21 cellular contexts compared by ENCODE assay signal in the genomic region with DNA sequence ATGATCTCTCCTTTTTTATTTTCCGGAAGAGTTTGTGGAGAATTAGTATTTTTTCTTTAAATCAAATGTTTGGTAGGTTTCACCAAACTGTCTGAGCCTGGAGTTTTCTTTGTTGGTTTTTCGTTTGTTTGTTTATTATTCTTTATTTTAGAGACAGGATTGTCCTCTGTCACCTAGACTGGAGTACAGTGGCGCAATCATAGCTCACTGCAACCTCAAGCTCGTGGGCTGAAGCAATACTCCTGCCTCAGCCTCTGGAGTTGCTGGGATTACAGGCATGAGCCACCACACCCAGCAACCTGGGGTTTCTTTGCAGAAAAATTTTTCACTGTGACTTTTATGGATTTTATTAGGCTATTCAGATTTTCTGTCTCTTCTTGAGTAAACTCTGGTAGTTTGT.
DNase-seq lines count a peak whose midpoint lies in the region; ATAC-seq and TF ChIP-seq lines count a peak whose summit lies in the region.
"Had no signal": no experiment of that assay in that cellular context is flagged by ENCODE, and none has a peak within 500 bp of the region (broad histone marks: within the 10 kb centered on the region; RNA-seq: fewer than 3 reads in every experiment).

No MANE protein-coding gene starts in this region.

- no peaks in the 10 kb centered on the region for H3K27me3 ChIP-seq in breast epithelium
- no peaks in the 10 kb centered on the region for H3K27me3 ChIP-seq in upper lobe of right lung
- H3K27me3 ChIP-seq: BE2C, heart left ventricle had no signal

- no peak overlapping the region for H3K4me3 ChIP-seq in breast epithelium
- no peak overlapping the region for H3K4me3 ChIP-seq in upper lobe of right lung
- H3K4me3 ChIP-seq: heart left ventricle had no signal

- no peaks in the 10 kb centered on the region for H3K9me3 Mint-ChIP-seq in MCF 10A (ENCODE audit: unreplicated experiment)
- H3K9me3 Mint-ChIP-seq: dendritic cell treated with granulocyte-macrophage colony-stimulating factor and Interleukin-4, amounts not matched to agents 40 ng/mL and 50 ng/mL, for 4 days had no signal

- TF ChIP-seq CTCF in MCF 10A (IDR thresholded peaks at IDR 0.05; ENCODE audit: unreplicated experiment) (no peak), breast epithelium (IDR thresholded peaks at IDR 0.05) (no peak), upper lobe of right lung (IDR thresholded peaks at IDR 0.05) (no peak)

- H3K27ac Mint-ChIP-seq in MCF 10A (ENCODE audit: low read depth, unreplicated experiment), result no peak overlapping the region
- H3K27ac Mint-ChIP-seq: activated CD8-positive, alpha-beta T cell treated with anti-CD3 and anti-CD28 coated beads, Interleukin-2, amount 10 ng/mL, durations not matched to agents 7 days and 5 days; dendritic cell treated with granulocyte-macrophage colony-stimulating factor and Interleukin-4, amounts not matched to agents 40 ng/mL and 50 ng/mL, for 4 days had no signal

- POLR2A ChIA-PET in MCF 10A (lab: Yijun Ruan, JAX), result interaction anchor here (0.9 kb wide), 3 partner anchors 74 to 132 kb away, joined by 3 to 6 read pairs (median 5); no protein-coding TSS in a partner anchor

- H3K9me3 ChIP-seq in breast epithelium (no peaks in the 10 kb centered on the region), upper lobe of right lung (no peaks in the 10 kb centered on the region)
- H3K9me3 ChIP-seq: BE2C had no signal

- intact Hi-C loops in MCF 10A (cut with micrococcal nuclease) (loop anchor here (1.0 kb wide), 1 partner anchor 121 kb away; no protein-coding TSS in a partner anchor), breast epithelium (cut with DNase I; ENCODE audit: low total_unique reads) (no loop called here), left colon (cut with DNase I, micrococcal nuclease) (no loop called here), upper lobe of right lung (cut with DNase I) (no loop called here)

- TF ChIP-seq POLR2A in breast epithelium (IDR thresholded peaks at IDR 0.05), result no peak

- H3K4me1 ChIP-seq in breast epithelium (no peaks in the 10 kb centered on the region), upper lobe of right lung (no peaks in the 10 kb centered on the region)
- H3K4me1 ChIP-seq: BE2C had no signal

- BruUV-seq in MCF 10A (replicated peaks; lab: Mats Ljungman, UMichigan), result no TSS peak

- no peaks in the 10 kb centered on the region for H3K36me3 Mint-ChIP-seq in MCF 10A (ENCODE audit: insufficient read depth, unreplicated experiment)

- ATAC-seq in left colon (peak; percentile 95), upper lobe of right lung (peak; percentile 54), HG02870 (IDR thresholded peaks at IDR 0.05; ENCODE audit: unreplicated experiment) (no peak)
- ATAC-seq: activated CD8-positive, alpha-beta T cell treated with anti-CD3 and anti-CD28 coated beads, Interleukin-2, amount 10 ng/mL, durations not matched to agents 7 days and 5 days; heart left ventricle had no signal

- CTCF ChIA-PET in MCF 10A (lab: Yijun Ruan, JAX), result interaction anchor here (0.6 kb wide), 2 partner anchors 104 to 1110 kb away, joined by 3 read pairs; no protein-coding TSS in a partner anchor

- H3K27me3 Mint-ChIP-seq in MCF 10A (ENCODE audit: insufficient read depth, unreplicated experiment), result no peaks in the 10 kb centered on the region

- H3K36me3 ChIP-seq in breast epithelium (no peaks in the 10 kb centered on the region), upper lobe of right lung (no peaks in the 10 kb centered on the region)
- H3K36me3 ChIP-seq: BE2C, heart left ventricle had no signal

- H3K27ac ChIP-seq in breast epithelium (no peak overlapping the region), upper lobe of right lung (no peak overlapping the region)
- H3K27ac ChIP-seq: heart left ventricle had no signal

- DNase-seq in MCF 10A (ENCODE audit: unreplicated experiment) (peak; percentile 69), breast epithelium (ENCODE audit: low spot score in 2 of 2) (no peak), amniotic epithelial cell (ENCODE audit: low read depth) (peak; percentile 47), left colon (peak; percentile 25 to 59), upper lobe of right lung (no peak), occipital lobe (lab: John Stamatoyannopoulos, UW) (no peak), kidney tubule cell (ENCODE audit: low spot score) (no peak)
- DNase-seq: activated CD4-positive, alpha-beta T cell treated with anti-CD3 and anti-CD28 coated beads for 1 hour; activated CD8-positive, alpha-beta T cell treated with anti-CD3 and anti-CD28 coated beads, Interleukin-2, amount 10 ng/mL, durations not matched to agents 7 days and 5 days; activated gamma-delta T cell treated with Interleukin-2 at 50 U/mL for 16 hours; BE2C; DND-41; heart left ventricle; KBM-7; NCI-H1048; NCI-H2081; NCI-H446 treated with DMSO at 0.1 percent for 48 hours; T1000 had no signal

- H3K4me1 Mint-ChIP-seq in MCF 10A (ENCODE audit: insufficient read depth, unreplicated experiment), result peaks cover 6% of the 10 kb centered on the region
- H3K4me1 Mint-ChIP-seq: neural crest cell had no signal

- no peak overlapping the region for H3K4me3 Mint-ChIP-seq in MCF 10A (ENCODE audit: unreplicated experiment)
- H3K4me3 Mint-ChIP-seq: activated CD8-positive, alpha-beta T cell treated with anti-CD3 and anti-CD28 coated beads, Interleukin-2, amount 10 ng/mL, durations not matched to agents 7 days and 5 days; dendritic cell treated with granulocyte-macrophage colony-stimulating factor and Interleukin-4, amounts not matched to agents 40 ng/mL and 50 ng/mL, for 4 days; neural crest cell had no signal

Comparison
In these comparisons a context has a peak if more than half of its experiments do, and no peak if none do; other contexts are left out.
1. DNase-seq: peak in MCF 10A (single experiment), amniotic epithelial cell (single experiment) and left colon (2 of 2); none in breast epithelium (0 of 2), upper lobe of right lung (single experiment), occipital lobe (single experiment) and kidney tubule cell (single experiment).